In the genomic region with DNA sequence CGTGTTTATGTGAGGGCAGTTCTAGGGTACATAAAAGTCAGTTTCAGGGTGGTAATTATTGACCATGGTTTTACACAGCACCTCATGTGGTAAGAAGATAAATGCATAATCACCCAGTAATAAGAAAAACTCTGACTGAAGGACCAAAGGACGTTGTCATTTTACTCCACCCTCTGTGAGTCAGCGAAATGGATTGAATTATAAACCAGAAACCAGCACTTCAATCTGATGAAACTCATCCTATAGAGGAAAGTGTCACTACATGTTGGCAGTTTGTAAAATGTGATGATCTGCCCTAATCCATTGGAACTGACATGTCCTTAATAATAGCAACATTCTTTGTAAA, we compare ENCODE assay signal across 15 cellular contexts.
A peak's percentile ranks its signal among the peaks of the same experiment; 100 is the strongest.
DNase-seq lines count a peak whose midpoint lies in the region; ATAC-seq and FAIRE-seq lines count a peak whose summit lies in the region.
"Had no signal": no experiment of that assay in that cellular context is flagged by ENCODE, and none has a peak within 500 bp of the region (broad histone marks: within the 10 kb centered on the region; RNA-seq: fewer than 3 reads in every experiment).

No MANE protein-coding gene starts in this region.

- CTCF ChIA-PET in naive thymus-derived CD4-positive, alpha-beta T cell (lab: Charles Lee): no interaction called here

- no peaks in the 10 kb centered on the region for H3K27me3 Mint-ChIP-seq in naive thymus-derived CD4-positive, alpha-beta T cell
- H3K27me3 Mint-ChIP-seq: activated naive CD8-positive, alpha-beta T cell had no signal

- no peak overlapping the region for H3K27ac Mint-ChIP-seq in naive thymus-derived CD4-positive, alpha-beta T cell
- H3K27ac Mint-ChIP-seq: activated naive CD8-positive, alpha-beta T cell had no signal

- H3K9me3 Mint-ChIP-seq in naive thymus-derived CD4-positive, alpha-beta T cell: peaks cover 0 to 3% (median 0%) of the 10 kb centered on the region in 11 donors

- DNase-seq in CMK (ENCODE audit: low read depth) (peak; percentile 17), NCI-H69 (lab: John Stamatoyannopoulos, UW) (peak; percentile 75), dedifferentiated amniotic fluid mesenchymal stem cell (ENCODE audit: extremely low spot score) (peak; percentile 55), urothelium cell line (ENCODE audit: low spot score) (no peak)
- DNase-seq in naive thymus-derived CD4-positive, alpha-beta T cell: no peak
- DNase-seq: midbrain; NCI-H187; NK-92 treated with Interleukin-12 subunit alpha and Interleukin-12 subunit beta, amount 100 ng/mL, for 24 hours; right lobe of liver; thyroid gland had no signal

- peak; percentile 59 for ATAC-seq in naive thymus-derived CD4-positive, alpha-beta T cell
- ATAC-seq in GM21717 (IDR thresholded peaks at IDR 0.05; ENCODE audit: unreplicated experiment) (no peak), HG03432 (IDR thresholded peaks at IDR 0.05; ENCODE audit: unreplicated experiment) (no peak), GM19397 (IDR thresholded peaks at IDR 0.05; ENCODE audit: unreplicated experiment) (no peak)
- ATAC-seq: HepG2, right lobe of liver had no signal

- H3K4me3 Mint-ChIP-seq in naive thymus-derived CD4-positive, alpha-beta T cell: no peak overlapping the region
- H3K4me3 Mint-ChIP-seq: activated naive CD8-positive, alpha-beta T cell had no signal

- H3K36me3 Mint-ChIP-seq in naive thymus-derived CD4-positive, alpha-beta T cell: no peaks in the 10 kb centered on the region

- no peaks in the 10 kb centered on the region for H3K4me1 ChIP-seq in naive thymus-derived CD4-positive, alpha-beta T cell (ENCODE audit: control insufficient read depth in 2 of 2, insufficient read depth in 2 of 2, low read length in 2 of 2)
- H3K4me1 ChIP-seq: right lobe of liver, thyroid gland had no signal

- intact Hi-C loops in naive thymus-derived CD4-positive, alpha-beta T cell (cut with micrococcal nuclease): no loop called here

- no peak overlapping the region for H3K27ac ChIP-seq in naive thymus-derived CD4-positive, alpha-beta T cell (ENCODE audit: low read depth, low read length)
- H3K27ac ChIP-seq: right lobe of liver, thyroid gland had no signal

- no peak for FAIRE-seq in urothelium cell line (lab: Jason Lieb, UNC)
- FAIRE-seq: HepG2 had no signal

- H3K4me1 Mint-ChIP-seq in naive thymus-derived CD4-positive, alpha-beta T cell: no peaks in the 10 kb centered on the region

- POLR2A ChIA-PET in naive thymus-derived CD4-positive, alpha-beta T cell (lab: Charles Lee): no interaction called here

- H3K4me3 ChIP-seq in naive thymus-derived CD4-positive, alpha-beta T cell (ENCODE audit: low read length): no peak overlapping the region
- H3K4me3 ChIP-seq: right lobe of liver, thyroid gland had no signal

- H3K36me3 ChIP-seq in naive thymus-derived CD4-positive, alpha-beta T cell (ENCODE audit: control insufficient read depth in 2 of 3, insufficient read depth in 3 of 3, low read length in 3 of 3): no peaks in the 10 kb centered on the region
- H3K36me3 ChIP-seq: right lobe of liver, thyroid gland had no signal

- no peaks in the 10 kb centered on the region for H3K27me3 ChIP-seq in naive thymus-derived CD4-positive, alpha-beta T cell (ENCODE audit: control insufficient read depth in 2 of 2, insufficient read depth in 2 of 2, low read length in 2 of 2)
- H3K27me3 ChIP-seq: right lobe of liver, thyroid gland had no signal

- H3K9me3 ChIP-seq in naive thymus-derived CD4-positive, alpha-beta T cell (ENCODE audit: control insufficient read depth in 2 of 3, low read length in 3 of 3): no peaks in the 10 kb centered on the region
- H3K9me3 ChIP-seq: right lobe of liver, thyroid gland had no signal

Comparison
In these comparisons a context has a peak if more than half of its experiments do, and no peak if none do; other contexts are left out.
1. DNase-seq: peak in CMK (single experiment), NCI-H69 (single experiment) and dedifferentiated amniotic fluid mesenchymal stem cell (single experiment); none in naive thymus-derived CD4-positive, alpha-beta T cell (0 of 9) and urothelium cell line (single experiment).